9 cellular contexts compared by ENCODE assay signal in the genomic region with DNA sequence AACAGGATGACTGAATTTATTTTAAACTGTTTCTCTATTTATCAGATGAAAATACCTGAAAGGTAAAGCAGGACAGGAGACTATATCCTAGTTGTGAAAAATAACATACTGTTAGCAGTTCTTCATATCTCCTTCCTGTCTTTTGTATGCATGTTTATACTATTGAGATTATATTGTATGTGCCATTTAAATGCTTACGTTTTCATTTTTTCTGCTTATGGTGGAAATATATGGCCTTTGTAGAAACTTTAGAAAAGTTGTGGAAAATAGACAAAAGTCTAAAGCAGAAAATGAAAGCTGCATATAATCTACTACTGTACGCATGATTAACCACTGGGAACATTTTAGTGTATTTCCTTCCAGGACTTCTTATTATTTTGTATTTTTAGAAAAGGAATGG. TPM values are rescaled to one million over a fixed set of nuclear protein-coding genes. Genes with fewer than 3 reads are reported as not detected.
DNase-seq lines count a peak whose midpoint lies in the region; ATAC-seq and TF ChIP-seq lines count a peak whose summit lies in the region.
"Had no signal": no experiment of that assay in that cellular context is flagged by ENCODE, and none has a peak within 500 bp of the region (broad histone marks: within the 10 kb centered on the region; RNA-seq: fewer than 3 reads in every experiment).

No MANE protein-coding gene starts in this region.

- H3K27me3 ChIP-seq in ascending aorta (no peaks in the 10 kb centered on the region), liver (ENCODE audit: control insufficient read depth in 4 of 4, insufficient read depth in 4 of 4, low read length in 3 of 4) (no peaks in the 10 kb centered on the region), suprapubic skin (no peaks in the 10 kb centered on the region)

- no peak for TF ChIP-seq POLR2A in suprapubic skin (IDR thresholded peaks at IDR 0.05)

- peaks cover 4 to 11% of the 10 kb centered on the region in 2 donors for H3K4me1 ChIP-seq in ascending aorta
- H3K4me1 ChIP-seq in liver (ENCODE audit: control insufficient read depth in 4 of 4, insufficient read depth in 4 of 4, low read length in 3 of 4): peaks cover 3 to 32% (median 20%) of the 10 kb centered on the region in 4 donors
- peaks cover 39% of the 10 kb centered on the region for H3K4me1 ChIP-seq in suprapubic skin

- H3K4me1 Mint-ChIP-seq in activated CD4-positive, alpha-beta T cell treated with anti-CD3 and anti-CD28 coated beads, Interleukin-2, amount 10 ng/mL, durations not matched to agents 24 days and 14 days: peaks cover 25% of the 10 kb centered on the region

- peak overlapping the region; percentile 7 to 84 for H3K9ac ChIP-seq in liver (ENCODE audit: low read depth in 1 of 2, low read length in 2 of 2)

- no peaks in the 10 kb centered on the region for H3K9me3 Mint-ChIP-seq in activated CD4-positive, alpha-beta T cell treated with anti-CD3 and anti-CD28 coated beads, Interleukin-2, amount 10 ng/mL, durations not matched to agents 24 days and 14 days

- H3K36me3 Mint-ChIP-seq in activated CD4-positive, alpha-beta T cell treated with anti-CD3 and anti-CD28 coated beads, Interleukin-2, amount 10 ng/mL, durations not matched to agents 24 days and 14 days (ENCODE audit: low read depth): no peaks in the 10 kb centered on the region

- H3K4me3 Mint-ChIP-seq in activated CD4-positive, alpha-beta T cell treated with anti-CD3 and anti-CD28 coated beads, Interleukin-2, amount 10 ng/mL, durations not matched to agents 24 days and 14 days: peak overlapping the region; percentile 94

- intact Hi-C loops in activated CD4-positive, alpha-beta T cell treated with anti-CD3 and anti-CD28 coated beads, Interleukin-2, amount 10 ng/mL, durations not matched to agents 24 days and 14 days (cut with micrococcal nuclease): loop anchor here (2.0 kb wide), 1 partner anchor 467 kb away; a partner anchor contains a TSS
- intact Hi-C loops in ascending aorta (cut with DNase I): loop anchor here (2.0 kb wide), 2 partner anchors 47 to 57 kb away; no protein-coding TSS in a partner anchor

- peak overlapping the region; percentile 92 to 93 for H3K27ac ChIP-seq in ascending aorta
- no peak overlapping the region for H3K27ac ChIP-seq in liver (ENCODE audit: low read depth in 1 of 2, low read length in 2 of 2)
- H3K27ac ChIP-seq in suprapubic skin: peak overlapping the region; percentile 90
- H3K27ac ChIP-seq: SJSA1 had no signal

- no peak for TF ChIP-seq CTCF in ascending aorta (IDR thresholded peaks at IDR 0.05)
- no peak for TF ChIP-seq CTCF in liver (IDR thresholded peaks at IDR 0.05; ENCODE audit: low read depth, low read length, missing input control)
- no peak for TF ChIP-seq CTCF in suprapubic skin (IDR thresholded peaks at IDR 0.05)

- H3K4me3 ChIP-seq in ascending aorta: peak overlapping the region; percentile 86 to 97
- peak overlapping the region; percentile 69 to 93 (median 78) for H3K4me3 ChIP-seq in liver (ENCODE audit: low read depth in 1 of 3, low read length in 3 of 3)
- peak overlapping the region; percentile 63 for H3K4me3 ChIP-seq in suprapubic skin

- H3K36me3 ChIP-seq in ascending aorta (no peaks in the 10 kb centered on the region), liver (ENCODE audit: control insufficient read depth in 4 of 4, insufficient read depth in 3 of 4, low read depth in 1 of 4, low read length in 3 of 4) (no peaks in the 10 kb centered on the region), suprapubic skin (no peaks in the 10 kb centered on the region)
- H3K36me3 ChIP-seq: SJSA1 had no signal

- no peak overlapping the region for H3K27ac Mint-ChIP-seq in activated CD4-positive, alpha-beta T cell treated with anti-CD3 and anti-CD28 coated beads, Interleukin-2, amount 10 ng/mL, durations not matched to agents 24 days and 14 days

- TF ChIP-seq RAD21 in liver (IDR thresholded peaks at IDR 0.05): no peak

- no peak for DNase-seq in activated CD4-positive, alpha-beta T cell treated with anti-CD3 and anti-CD28 coated beads, Interleukin-2, amount 10 ng/mL, durations not matched to agents 24 days and 14 days
- DNase-seq in activated CD4-positive, alpha-beta T cell treated with anti-CD3 and anti-CD28 coated beads for 4 hours: no peak
- DNase-seq in ascending aorta (ENCODE audit: low spot score in 2 of 2) (no peak), suprapubic skin (ENCODE audit: low spot score in 2 of 2) (no peak), NCI-H2029 (lab: John Stamatoyannopoulos, UW) (no peak)
- no peak for DNase-seq in activated CD4-positive, alpha-beta T cell treated with anti-CD3 and anti-CD28 coated beads, Interleukin-2, amount 50 U/mL, for 48 hours

- ATAC-seq in GM18520 (IDR thresholded peaks at IDR 0.05; ENCODE audit: unreplicated experiment): no peak

- WGBS in liver: 48% methylated on average over 2 of the region's 2 CpGs
- 25% methylated on average over 2 of the region's 2 CpGs for WGBS in suprapubic skin

- TF ChIP-seq EP300 in suprapubic skin (IDR thresholded peaks at IDR 0.05): no peak

- H3K9me3 ChIP-seq in ascending aorta (no peaks in the 10 kb centered on the region), liver (ENCODE audit: control insufficient read depth in 4 of 4, low read length in 3 of 4) (no peaks in the 10 kb centered on the region), suprapubic skin (no peaks in the 10 kb centered on the region)
- H3K9me3 ChIP-seq: SJSA1 had no signal

- H3K27me3 Mint-ChIP-seq in activated CD4-positive, alpha-beta T cell treated with anti-CD3 and anti-CD28 coated beads, Interleukin-2, amount 10 ng/mL, durations not matched to agents 24 days and 14 days: peaks cover 40% of the 10 kb centered on the region

TF ChIP-seq in liver, 16 proteins besides CTCF, POLR2A, EP300 and RAD21:
- TF ChIP-seq, protein P1, sequence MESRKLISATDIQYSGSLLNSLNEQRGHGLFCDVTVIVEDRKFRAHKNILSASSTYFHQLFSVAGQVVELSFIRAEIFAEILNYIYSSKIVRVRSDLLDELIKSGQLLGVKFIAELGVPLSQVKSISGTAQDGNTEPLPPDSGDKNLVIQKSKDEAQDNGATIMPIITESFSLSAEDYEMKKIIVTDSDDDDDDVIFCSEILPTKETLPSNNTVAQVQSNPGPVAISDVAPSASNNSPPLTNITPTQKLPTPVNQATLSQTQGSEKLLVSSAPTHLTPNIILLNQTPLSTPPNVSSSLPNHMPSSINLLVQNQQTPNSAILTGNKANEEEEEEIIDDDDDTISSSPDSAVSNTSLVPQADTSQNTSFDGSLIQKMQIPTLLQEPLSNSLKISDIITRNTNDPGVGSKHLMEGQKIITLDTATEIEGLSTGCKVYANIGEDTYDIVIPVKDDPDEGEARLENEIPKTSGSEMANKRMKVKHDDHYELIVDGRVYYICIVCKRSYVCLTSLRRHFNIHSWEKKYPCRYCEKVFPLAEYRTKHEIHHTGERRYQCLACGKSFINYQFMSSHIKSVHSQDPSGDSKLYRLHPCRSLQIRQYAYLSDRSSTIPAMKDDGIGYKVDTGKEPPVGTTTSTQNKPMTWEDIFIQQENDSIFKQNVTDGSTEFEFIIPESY (IDR thresholded peaks at IDR 0.05): no peak
- no peak for TF ChIP-seq YY1 (IDR thresholded peaks at IDR 0.05)
- TF ChIP-seq, protein P2, sequence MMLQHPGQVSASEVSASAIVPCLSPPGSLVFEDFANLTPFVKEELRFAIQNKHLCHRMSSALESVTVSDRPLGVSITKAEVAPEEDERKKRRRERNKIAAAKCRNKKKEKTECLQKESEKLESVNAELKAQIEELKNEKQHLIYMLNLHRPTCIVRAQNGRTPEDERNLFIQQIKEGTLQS (IDR thresholded peaks at IDR 0.05): no peak
- TF ChIP-seq, protein P3, sequence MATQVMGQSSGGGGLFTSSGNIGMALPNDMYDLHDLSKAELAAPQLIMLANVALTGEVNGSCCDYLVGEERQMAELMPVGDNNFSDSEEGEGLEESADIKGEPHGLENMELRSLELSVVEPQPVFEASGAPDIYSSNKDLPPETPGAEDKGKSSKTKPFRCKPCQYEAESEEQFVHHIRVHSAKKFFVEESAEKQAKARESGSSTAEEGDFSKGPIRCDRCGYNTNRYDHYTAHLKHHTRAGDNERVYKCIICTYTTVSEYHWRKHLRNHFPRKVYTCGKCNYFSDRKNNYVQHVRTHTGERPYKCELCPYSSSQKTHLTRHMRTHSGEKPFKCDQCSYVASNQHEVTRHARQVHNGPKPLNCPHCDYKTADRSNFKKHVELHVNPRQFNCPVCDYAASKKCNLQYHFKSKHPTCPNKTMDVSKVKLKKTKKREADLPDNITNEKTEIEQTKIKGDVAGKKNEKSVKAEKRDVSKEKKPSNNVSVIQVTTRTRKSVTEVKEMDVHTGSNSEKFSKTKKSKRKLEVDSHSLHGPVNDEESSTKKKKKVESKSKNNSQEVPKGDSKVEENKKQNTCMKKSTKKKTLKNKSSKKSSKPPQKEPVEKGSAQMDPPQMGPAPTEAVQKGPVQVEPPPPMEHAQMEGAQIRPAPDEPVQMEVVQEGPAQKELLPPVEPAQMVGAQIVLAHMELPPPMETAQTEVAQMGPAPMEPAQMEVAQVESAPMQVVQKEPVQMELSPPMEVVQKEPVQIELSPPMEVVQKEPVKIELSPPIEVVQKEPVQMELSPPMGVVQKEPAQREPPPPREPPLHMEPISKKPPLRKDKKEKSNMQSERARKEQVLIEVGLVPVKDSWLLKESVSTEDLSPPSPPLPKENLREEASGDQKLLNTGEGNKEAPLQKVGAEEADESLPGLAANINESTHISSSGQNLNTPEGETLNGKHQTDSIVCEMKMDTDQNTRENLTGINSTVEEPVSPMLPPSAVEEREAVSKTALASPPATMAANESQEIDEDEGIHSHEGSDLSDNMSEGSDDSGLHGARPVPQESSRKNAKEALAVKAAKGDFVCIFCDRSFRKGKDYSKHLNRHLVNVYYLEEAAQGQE (IDR thresholded peaks at IDR 0.05): no peak
- no peak for TF ChIP-seq FOXA2 (IDR thresholded peaks at IDR 0.05)
- no peak for TF ChIP-seq FOXA1 (IDR thresholded peaks at IDR 0.05)
- TF ChIP-seq EGR1 (IDR thresholded peaks at IDR 0.05; ENCODE audit: low read depth in 2 of 2): no peak
- TF ChIP-seq SP1 (IDR thresholded peaks at IDR 0.05): no peak
- TF ChIP-seq NR2F2 (IDR thresholded peaks at IDR 0.05): no peak
- no peak for TF ChIP-seq HNF4G (IDR thresholded peaks at IDR 0.05)
- TF ChIP-seq, protein P4, sequence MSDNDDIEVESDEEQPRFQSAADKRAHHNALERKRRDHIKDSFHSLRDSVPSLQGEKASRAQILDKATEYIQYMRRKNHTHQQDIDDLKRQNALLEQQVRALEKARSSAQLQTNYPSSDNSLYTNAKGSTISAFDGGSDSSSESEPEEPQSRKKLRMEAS (IDR thresholded peaks at IDR 0.05): no peak
- no peak for TF ChIP-seq TAF1 (conservative IDR thresholded peaks at IDR 0.05)
- TF ChIP-seq JUND (IDR thresholded peaks at IDR 0.05): no peak
- no peak for TF ChIP-seq GABPA (IDR thresholded peaks at IDR 0.05 in 1 of 2, conservative IDR thresholded peaks at IDR 0.05 in 1 of 2)
- TF ChIP-seq RXRA (IDR thresholded peaks at IDR 0.05): no peak
- no peak for TF ChIP-seq HNF4A (conservative IDR thresholded peaks at IDR 0.05)

RNA-seq across cellular contexts. Expression of a gene that starts 2.1 kb away (rescaled TPM):
- total RNA-seq in activated CD4-positive, alpha-beta T cell treated with anti-CD3 and anti-CD28 coated beads, Interleukin-2, amount 10 ng/mL, durations not matched to agents 24 days and 14 days: 2.7 and 2.9 TPM in 2 replicates
- 20.3 TPM for total RNA-seq in ascending aorta
- 1 to 10 TPM; 6.1 to 8.5 TPM for total RNA-seq in liver
- polyA plus RNA-seq in liver: 1 to 10 TPM; 1.6 to 3.5 TPM
- 10 to 100 TPM; 31.5 to 40.2 (median 34.0) TPM for total RNA-seq in suprapubic skin

Comparison
In these comparisons a context has a peak if more than half of its experiments do, and no peak if none do; other contexts are left out.
1. H3K27ac ChIP-seq: peak in ascending aorta (2 of 2) and suprapubic skin (single experiment); none in liver (0 of 2).
2. Peak in every context shown above with its lines, with median percentiles within 50 percentile points of each other: H3K4me3 ChIP-seq.